In genomic region chr17:47789611-47790520, GRCh38 we compare ENCODE assay signal across 8 cellular contexts.
A peak's percentile ranks its signal among the peaks of the same experiment; 100 is the strongest.
DNase-seq lines count a peak whose midpoint lies in the region; ATAC-seq lines count a peak whose summit lies in the region.

No MANE protein-coding gene starts in this region.

- in situ Hi-C loops in T47D (cut with HindIII; ENCODE audit: low pct_unique_long_range_greater_than_20kb, low sequenced_read_pairs): no loop called here

- peak; percentile 31 for DNase-seq in COLO668 (lab: John Stamatoyannopoulos, UW; ENCODE audit: unreplicated experiment)
- peak; percentile 6 to 19 for DNase-seq in Kasumi-1 (lab: John Stamatoyannopoulos, UW)
- peak; percentile 31 for DNase-seq in T-helper 9 cell
- DNase-seq in T47D (ENCODE audit: low read depth in 1 of 2, low spot score in 1 of 2): peak; percentile 75 to 92
- DNase-seq in islet precursor cell: peak; percentile 89
- peak; percentile 78 for DNase-seq in stimulated activated CD4-positive, alpha-beta T cell treated with anti-CD3 and anti-CD28 coated beads, Interleukin-15, amount 100 ng/mL, for 24 hours

- ATAC-seq in HG03280 (IDR thresholded peaks at IDR 0.05; ENCODE audit: unreplicated experiment): no peak
- ATAC-seq in GM18907 (IDR thresholded peaks at IDR 0.05; ENCODE audit: unreplicated experiment): no peak

Comparison
In these comparisons a context has a peak if more than half of its experiments do, and no peak if none do; other contexts are left out.
1. DNase-seq: peak in every context shown above with its lines; median percentile 89 in islet precursor cell; 84 in T47D; 78 in stimulated activated CD4-positive, alpha-beta T cell treated with anti-CD3 and anti-CD28 coated beads, Interleukin-15, amount 100 ng/mL, for 24 hours; 31 in COLO668; 31 in T-helper 9 cell; 12 in Kasumi-1.